13 cellular contexts compared by ENCODE assay signal in genomic region chr3:141532609-141533008, GRCh38.
"Had no signal": no experiment of that assay in that cellular context is flagged by ENCODE, and none has a peak within 500 bp of the region (broad histone marks: within the 10 kb centered on the region; RNA-seq: fewer than 3 reads in every experiment).

No MANE protein-coding gene starts in this region.

- H3K9me3 ChIP-seq: adrenal gland, lower lobe of right lung, tibial nerve had no signal

- ATAC-seq: lower lobe of right lung, WTC11 had no signal

- H3K27ac Mint-ChIP-seq: activated CD4-positive, alpha-beta T cell treated with anti-CD3 and anti-CD28 coated beads, Interleukin-2, amount 10 ng/mL, durations not matched to agents 7 days and 5 days; WTC11 had no signal

- H3K4me3 ChIP-seq: adrenal gland, lower lobe of right lung, spleen, tibial nerve had no signal

- H3K4me1 Mint-ChIP-seq: WTC11 had no signal

- H3K4me3 Mint-ChIP-seq: activated CD4-positive, alpha-beta T cell treated with anti-CD3 and anti-CD28 coated beads, Interleukin-2, amount 10 ng/mL, durations not matched to agents 7 days and 5 days; WTC11 had no signal

- H3K27me3 ChIP-seq: adrenal gland, spleen, tibial nerve had no signal

- H3K27ac ChIP-seq: adrenal gland, lower lobe of right lung, spleen, tibial nerve had no signal

- H3K27me3 Mint-ChIP-seq: activated CD4-positive, alpha-beta T cell treated with anti-CD3 and anti-CD28 coated beads, Interleukin-2, amount 10 ng/mL, durations not matched to agents 7 days and 5 days had no signal

- DNase-seq: activated CD4-positive, alpha-beta T cell treated with anti-CD3 and anti-CD28 coated beads, Interleukin-2, amount 10 ng/mL, durations not matched to agents 7 days and 5 days; activated effector memory CD4-positive, alpha-beta T cell treated with anti-CD3 and anti-CD28 coated beads, Interleukin-2, amount 50 U/mL, for 16 hours; adrenal gland; cerebellar nuclear complex; cortex of kidney; hypothalamus; lower lobe of right lung; occipital lobe; posterior cingulate gyrus; spleen; stimulated activated naive CD4-positive, alpha-beta T cell had no signal

- H3K36me3 ChIP-seq: adrenal gland had no signal
